ENCODE assay signal across 11 cellular contexts in the genomic region with DNA sequence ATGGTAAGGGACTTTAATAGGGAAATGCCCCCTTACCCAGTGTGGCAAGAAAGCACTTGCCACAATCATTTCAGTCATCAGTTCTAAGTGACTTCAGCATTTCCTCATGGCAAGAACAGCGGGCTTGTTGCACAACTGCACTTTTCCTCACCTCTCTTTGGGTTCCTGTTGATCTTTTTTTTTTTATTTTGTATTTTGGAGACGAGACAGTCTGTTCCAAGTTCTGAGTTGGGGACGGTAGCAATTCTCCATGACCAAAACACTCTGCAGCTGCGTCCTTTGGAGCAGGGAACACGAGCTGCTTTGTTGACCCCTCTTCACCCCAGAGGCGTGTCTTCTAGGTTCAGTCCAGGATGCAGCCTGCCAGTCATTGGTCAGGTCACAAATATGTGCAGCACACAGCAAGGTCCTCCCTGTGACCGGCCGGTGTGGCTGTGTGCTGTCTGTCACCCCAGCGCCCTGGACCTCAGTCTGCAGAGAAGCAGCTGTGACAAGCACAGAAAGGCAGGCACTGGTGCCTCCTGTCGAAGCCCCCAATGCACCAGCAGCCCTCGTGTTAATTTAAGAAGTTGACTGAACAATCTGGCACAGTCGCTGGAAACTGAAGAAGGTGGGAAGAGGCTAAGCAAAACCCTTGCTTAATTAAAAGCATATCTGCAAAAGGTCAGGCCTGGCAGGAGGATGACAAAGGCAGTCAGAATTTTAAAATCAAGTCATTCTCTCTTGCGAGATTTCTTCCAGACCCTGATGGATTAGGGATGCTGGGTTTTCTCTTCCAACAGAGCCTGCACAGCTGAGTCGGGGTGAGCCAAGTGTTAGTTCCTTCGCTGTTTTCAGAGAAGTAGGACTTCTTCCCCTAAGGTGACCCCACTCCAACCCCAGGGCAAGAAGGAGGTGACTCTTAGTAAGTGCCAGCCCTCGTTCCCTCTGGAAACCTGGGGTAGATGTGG.
DNase-seq lines count a peak whose midpoint lies in the region; ATAC-seq and TF ChIP-seq lines count a peak whose summit lies in the region.
"Had no signal": no experiment of that assay in that cellular context is flagged by ENCODE, and none has a peak within 500 bp of the region (broad histone marks: within the 10 kb centered on the region; RNA-seq: fewer than 3 reads in every experiment).

No MANE protein-coding gene starts in this region.

- H3K4me3 ChIP-seq in mesenchymal stem cell (ENCODE audit: insufficient read depth in 1 of 2, low read depth in 1 of 2, low read length in 2 of 2) = no peak overlapping the region
- H3K4me3 ChIP-seq in thyroid gland (replicated peaks in 1 of 3) = no peak overlapping the region
- H3K4me3 ChIP-seq in PC-3 (ENCODE audit: low read length) = no peak overlapping the region

- peak in 1 of 2 donors; percentile 14 for TF ChIP-seq POLR2A in thyroid gland (IDR thresholded peaks at IDR 0.05)

- H3K27me3 ChIP-seq in mesenchymal stem cell (ENCODE audit: control insufficient read depth in 1 of 2, insufficient read depth in 1 of 2, low read length in 2 of 2) = peaks cover 0 to 20% of the 10 kb centered on the region in 2 experiments
- H3K27me3 ChIP-seq in thyroid gland = no peaks in the 10 kb centered on the region
- H3K27me3 ChIP-seq in PC-3 (ENCODE audit: low read length) = no peaks in the 10 kb centered on the region; the same call in 1 of the 2 replicates

- H2BK12ac ChIP-seq in mesenchymal stem cell (ENCODE audit: low read length in 2 of 2) = no peak overlapping the region

- H4K91ac ChIP-seq in mesenchymal stem cell (ENCODE audit: low read length) = no peak overlapping the region

- H2BK15ac ChIP-seq in mesenchymal stem cell (ENCODE audit: low read depth, poor library complexity, severe bottlenecking) = no peak overlapping the region

- H3K27ac ChIP-seq in mesenchymal stem cell (ENCODE audit: low read length, poor library complexity, severe bottlenecking) (no peak overlapping the region), thyroid gland (peak overlapping the region; percentile 46 to 82 (median 66)), PC-3 (ENCODE audit: low read length) (no peak overlapping the region)

- H3K79me1 ChIP-seq in mesenchymal stem cell (replicated peaks; ENCODE audit: low read length, poor library complexity, severe bottlenecking) = no peaks in the 10 kb centered on the region

- DNase-seq in NOMO-1 (lab: John Stamatoyannopoulos, UW; ENCODE audit: unreplicated experiment in 2 of 2) = peak; percentile 74 to 84
- DNase-seq in mesenchymal stem cell = no peak
- DNase-seq in thyroid gland = peak; percentile 63 to 64
- no peak for DNase-seq in activated CD8-positive, alpha-beta memory T cell treated with anti-CD3 and anti-CD28 coated beads for 24 hours
- DNase-seq in stimulated activated CD4-positive, alpha-beta T cell treated with anti-CD3 and anti-CD28 coated beads, Interleukin-4, amount 100 ng/mL, for 4 hours = no peak
- no peak for DNase-seq in PC-3
- DNase-seq: DMS53; NCI-H226; stimulated activated CD4-positive, alpha-beta T cell treated with anti-CD3 and anti-CD28 coated beads, Interleukin-4, amount 100 ng/mL, for 1 hour had no signal

- H3K9ac ChIP-seq in mesenchymal stem cell (ENCODE audit: low read length) (peak overlapping the region; percentile 14), PC-3 (ENCODE audit: low read length) (no peak overlapping the region)

- H2BK120ac ChIP-seq in mesenchymal stem cell (ENCODE audit: low read depth, low read length) = no peak overlapping the region

- H3K18ac ChIP-seq in mesenchymal stem cell (ENCODE audit: low read depth in 1 of 2, low read length in 2 of 2) = peak overlapping the region in 1 of 2 experiments; percentile 52

- H3K79me2 ChIP-seq in PC-3 (ENCODE audit: low read length) = no peaks in the 10 kb centered on the region

- H4K20me1 ChIP-seq in PC-3 (ENCODE audit: low read length) = no peaks in the 10 kb centered on the region

- no TSS peak for BruUV-seq in PC-3 (replicated peaks; lab: Mats Ljungman, UMichigan)

- no peak for TF ChIP-seq CTCF in thyroid gland (IDR thresholded peaks at IDR 0.05)
- no peak for TF ChIP-seq CTCF in PC-3 (conservative IDR thresholded peaks at IDR 0.05; ENCODE audit: low read depth, low read length)

- H3K4me2 ChIP-seq in mesenchymal stem cell (ENCODE audit: low read length, poor library complexity, severe bottlenecking) = no peak overlapping the region
- H3K4me2 ChIP-seq in PC-3 (ENCODE audit: low read length) = no peak overlapping the region

- H3K36me3 ChIP-seq in mesenchymal stem cell (ENCODE audit: control insufficient read depth in 1 of 2, insufficient read depth in 2 of 2, low read depth in 1 of 2, low read length in 2 of 2) (no peaks in the 10 kb centered on the region), thyroid gland (no peaks in the 10 kb centered on the region), PC-3 (ENCODE audit: low read depth, low read length) (no peaks in the 10 kb centered on the region)

- no peak overlapping the region for H3K4ac ChIP-seq in mesenchymal stem cell (ENCODE audit: low read depth in 1 of 2, low read length in 2 of 2)

- no peaks in the 10 kb centered on the region for H3K4me1 ChIP-seq in mesenchymal stem cell (ENCODE audit: control insufficient read depth, insufficient read depth, low read depth, low read length)
- H3K4me1 ChIP-seq in thyroid gland = peaks cover 27 to 41% of the 10 kb centered on the region in 2 donors
- peaks cover 4% of the 10 kb centered on the region; the same call in 1 of the 2 replicates for H3K4me1 ChIP-seq in PC-3 (ENCODE audit: insufficient read depth, low read length)

- ATAC-seq in esophagus mucosa (peak; percentile 83), GM19328 (IDR thresholded peaks at IDR 0.05; ENCODE audit: unreplicated experiment) (no peak), PC-3 (no peak)

- CTCF ChIA-PET in PC-3 (lab: Charles Lee) = no interaction called here

- H3K23ac ChIP-seq in mesenchymal stem cell (ENCODE audit: low read length in 2 of 2) = no peak overlapping the region

- no peak overlapping the region for H4K8ac ChIP-seq in mesenchymal stem cell (ENCODE audit: low read length)

- H2AFZ ChIP-seq in mesenchymal stem cell (ENCODE audit: low read depth, low read length) (no peak overlapping the region), PC-3 (ENCODE audit: low read length) (no peak overlapping the region)

- intact Hi-C loops in thyroid gland (cut with DNase I) = no loop called here
- intact Hi-C loops in PC-3 (cut with micrococcal nuclease) = no loop called here

- H3K14ac ChIP-seq in mesenchymal stem cell (ENCODE audit: low read length in 2 of 2) = peak overlapping the region in 1 of 2 experiments; percentile 53

- no peaks in the 10 kb centered on the region for H3K9me3 ChIP-seq in mesenchymal stem cell (ENCODE audit: control insufficient read depth, low read length)
- H3K9me3 ChIP-seq in thyroid gland = no peaks in the 10 kb centered on the region
- H3K9me3 ChIP-seq in PC-3 (ENCODE audit: low read length) = no peaks in the 10 kb centered on the region

- POLR2A ChIA-PET in PC-3 (lab: Charles Lee; ENCODE audit: unreplicated experiment) = no interaction called here

- no peaks in the 10 kb centered on the region for H3K9me2 ChIP-seq in PC-3 (replicated peaks; ENCODE audit: low read length)

- 64% methylated on average over 15 of the region's 16 CpGs for WGBS in mesenchymal stem cell
- 53 to 54% methylated on average over 15 to 16 of the region's 16 CpGs for WGBS in thyroid gland, 2 donors

- no peak overlapping the region for H2AK5ac ChIP-seq in mesenchymal stem cell (ENCODE audit: low read length, severe bottlenecking)

- no peaks in the 10 kb centered on the region for H3F3A ChIP-seq in PC-3 (ENCODE audit: low read length, unreplicated experiment)

- no peak overlapping the region for H2BK5ac ChIP-seq in mesenchymal stem cell (ENCODE audit: low read depth, low read length, poor library complexity, severe bottlenecking)

Comparison
In these comparisons a context has a peak if more than half of its experiments do, and no peak if none do; other contexts are left out.
1. DNase-seq: peak in NOMO-1 (2 of 2) and thyroid gland (2 of 2); none in mesenchymal stem cell (single experiment), activated CD8-positive, alpha-beta memory T cell treated with anti-CD3 and anti-CD28 coated beads for 24 hours (single experiment), stimulated activated CD4-positive, alpha-beta T cell treated with anti-CD3 and anti-CD28 coated beads, Interleukin-4, amount 100 ng/mL, for 4 hours (0 of 2) and PC-3 (single experiment).
2. H3K27ac ChIP-seq: peak in thyroid gland (3 of 3); none in mesenchymal stem cell (single experiment) and PC-3 (single experiment).